ENCODE assay signal across 8 cellular contexts in the genomic region with DNA sequence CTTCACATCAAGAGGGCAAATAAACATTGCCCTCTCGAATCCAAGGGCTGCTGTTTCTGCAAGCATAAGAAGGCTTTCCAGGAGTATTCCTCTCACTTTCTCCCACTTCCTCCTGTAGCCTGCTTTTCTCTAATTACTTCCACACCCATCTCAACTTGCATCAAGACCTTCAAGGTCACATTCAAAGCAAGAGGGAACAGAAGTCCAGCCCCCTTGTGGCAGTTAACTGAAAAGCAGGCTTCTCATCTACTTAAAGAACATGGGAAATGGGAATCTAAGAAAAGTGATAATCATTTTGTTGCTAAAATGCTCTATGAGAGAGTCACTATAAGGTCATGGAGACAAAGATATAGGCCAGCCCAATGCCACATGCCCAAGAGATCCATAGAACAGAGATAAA.
DNase-seq lines count a peak whose midpoint lies in the region; ATAC-seq and TF ChIP-seq lines count a peak whose summit lies in the region.

No MANE protein-coding gene starts in this region.

- TF ChIP-seq CTCF in GM10248 (IDR thresholded peaks at IDR 0.05; ENCODE audit: control extremely low read depth, extremely low read depth, low read depth, missing control alignments) = peak; percentile 28

- DNase-seq in GM10248 (ENCODE audit: extremely low spot score) (no peak), SJCRH30 (peak; percentile 5 to 39), iris pigment epithelial cell (ENCODE audit: low read depth) (peak; percentile 26), NCI-H345 treated with DMSO at 0.1 percent for 48 hours (lab: John Stamatoyannopoulos, UW; ENCODE audit: unreplicated experiment) (no peak), NCI-H187 (lab: John Stamatoyannopoulos, UW) (no peak), 8988T (no peak)

- ATAC-seq in HG02852 (IDR thresholded peaks at IDR 0.05; ENCODE audit: unreplicated experiment) = peak; percentile 65
- ATAC-seq in HG03139 (IDR thresholded peaks at IDR 0.05; ENCODE audit: unreplicated experiment) = no peak

- H3K4me3 ChIP-seq in SJCRH30 = no peak overlapping the region

- H3K4me1 ChIP-seq in SJCRH30 = no peaks in the 10 kb centered on the region

- POLR2A ChIA-PET in GM10248 (lab: Yijun Ruan, JAX) = no interaction called here

- H3K27ac ChIP-seq in SJCRH30 = no peak overlapping the region

- H3K9me3 ChIP-seq in SJCRH30 (replicated peaks) = no peaks in the 10 kb centered on the region

- CTCF ChIA-PET in GM10248 (lab: Yijun Ruan, JAX) = interaction anchor here (1.0 to 1.1 kb wide), 2 partner anchors 11 to 25 kb away, joined by 3 to 4 read pairs; no protein-coding TSS in a partner anchor

- H3K27me3 ChIP-seq in SJCRH30 = no peaks in the 10 kb centered on the region

- no peaks in the 10 kb centered on the region for H3K36me3 ChIP-seq in SJCRH30

Comparison
In these comparisons a context has a peak if more than half of its experiments do, and no peak if none do; other contexts are left out.
1. DNase-seq: peak in SJCRH30 (2 of 2) and iris pigment epithelial cell (single experiment); none in GM10248 (single experiment), NCI-H345 treated with DMSO at 0.1 percent for 48 hours (single experiment), NCI-H187 (0 of 2) and 8988T (single experiment).